Comparison of ENCODE assay signal across 1 cellular context in the genomic region with DNA sequence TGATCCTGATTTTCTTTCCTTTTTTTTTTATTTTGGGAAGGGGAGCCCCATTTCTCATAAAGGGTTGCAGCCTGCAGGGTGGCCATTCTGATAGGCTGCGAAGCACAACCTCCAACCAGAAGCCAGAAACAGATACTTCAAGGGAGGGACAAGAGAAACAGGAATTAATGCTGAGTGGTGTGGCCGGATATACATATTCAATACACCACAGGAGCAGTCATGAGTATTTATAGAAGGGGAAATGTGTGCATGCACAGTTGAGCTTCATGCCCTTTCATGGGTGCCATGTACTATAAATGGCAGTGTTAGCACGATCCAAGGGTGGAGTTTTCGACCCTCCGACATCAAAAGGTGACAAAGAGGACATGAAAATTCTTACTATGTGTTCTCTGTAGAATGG.
TF ChIP-seq lines count a peak whose summit lies in the region.

No MANE protein-coding gene starts in this region.

TF ChIP-seq in IMR-90, 13 proteins besides CTCF, POLR2A, EP300 and RAD21 (continued from another document):
- TF ChIP-seq SMC3 (IDR thresholded peaks at IDR 0.05; ENCODE audit: low read depth, low read length), result no peak
- no peak for TF ChIP-seq RCOR1 (IDR thresholded peaks at IDR 0.05; ENCODE audit: insufficient replicate concordance, low read length)
- TF ChIP-seq MAFK (IDR thresholded peaks at IDR 0.05; ENCODE audit: low read depth, low read length), result no peak
- TF ChIP-seq, protein P1, sequence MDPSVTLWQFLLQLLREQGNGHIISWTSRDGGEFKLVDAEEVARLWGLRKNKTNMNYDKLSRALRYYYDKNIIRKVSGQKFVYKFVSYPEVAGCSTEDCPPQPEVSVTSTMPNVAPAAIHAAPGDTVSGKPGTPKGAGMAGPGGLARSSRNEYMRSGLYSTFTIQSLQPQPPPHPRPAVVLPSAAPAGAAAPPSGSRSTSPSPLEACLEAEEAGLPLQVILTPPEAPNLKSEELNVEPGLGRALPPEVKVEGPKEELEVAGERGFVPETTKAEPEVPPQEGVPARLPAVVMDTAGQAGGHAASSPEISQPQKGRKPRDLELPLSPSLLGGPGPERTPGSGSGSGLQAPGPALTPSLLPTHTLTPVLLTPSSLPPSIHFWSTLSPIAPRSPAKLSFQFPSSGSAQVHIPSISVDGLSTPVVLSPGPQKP (IDR thresholded peaks at IDR 0.05; ENCODE audit: borderline replicate concordance, low read depth, low read length), result no peak
- TF ChIP-seq FOS (IDR thresholded peaks at IDR 0.05; ENCODE audit: low read depth, low read length), result no peak
- no peak for TF ChIP-seq NFE2L2 (IDR thresholded peaks at IDR 0.05; ENCODE audit: low read depth, low read length)
- no peak for TF ChIP-seq BHLHE40 (IDR thresholded peaks at IDR 0.05; ENCODE audit: low read depth, low read length)
- no peak for TF ChIP-seq MAZ (IDR thresholded peaks at IDR 0.05; ENCODE audit: borderline replicate concordance, low read depth, low read length)
- no peak for TF ChIP-seq RFX5 (IDR thresholded peaks at IDR 0.05; ENCODE audit: low read depth, low read length)
